In the genomic region with DNA sequence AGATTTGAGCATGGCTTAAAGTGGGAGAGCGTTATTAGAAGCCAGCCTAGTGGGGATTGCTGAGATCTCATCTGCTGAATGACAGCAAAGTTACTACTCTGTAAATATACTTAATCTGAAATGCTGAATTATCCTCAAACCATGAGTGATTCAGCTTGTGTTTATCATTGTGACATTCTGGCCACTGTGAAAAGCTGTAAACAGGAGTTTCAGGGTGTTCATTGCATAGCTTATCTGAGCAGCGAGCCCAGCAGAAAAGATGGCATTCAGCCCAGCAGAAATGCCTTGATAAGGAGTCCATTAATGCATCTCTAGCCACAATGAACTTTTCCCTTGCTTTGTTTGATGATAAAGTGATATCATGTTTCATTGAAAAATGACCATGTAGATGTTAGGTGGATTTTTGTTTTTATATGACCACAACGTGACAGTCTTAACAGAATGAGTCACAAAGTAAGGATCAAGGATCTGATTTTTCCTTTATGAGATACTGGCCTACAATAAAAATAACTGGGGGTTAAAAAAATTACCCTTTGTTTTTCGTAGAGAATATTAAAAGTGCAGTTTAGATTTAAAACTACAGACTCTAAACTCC, we compare ENCODE assay signal across 8 cellular contexts. TPM values are rescaled to one million over a fixed set of nuclear protein-coding genes. Genes with fewer than 3 reads are reported as not detected.
A peak's percentile ranks its signal among the peaks of the same experiment; 100 is the strongest.
DNase-seq lines count a peak whose midpoint lies in the region; ATAC-seq, FAIRE-seq and TF ChIP-seq lines count a peak whose summit lies in the region.

No MANE protein-coding gene starts in this region.

- no peaks in the 10 kb centered on the region for H3K9me3 Mint-ChIP-seq in effector memory CD8-positive, alpha-beta T cell

- H3K27me3 ChIP-seq in pancreas = no peaks in the 10 kb centered on the region
- no peaks in the 10 kb centered on the region for H3K27me3 ChIP-seq in effector memory CD4-positive, alpha-beta T cell (replicated peaks; ENCODE audit: control insufficient read depth, insufficient read depth, low read length, poor library complexity, severe bottlenecking)

- H3K27me3 Mint-ChIP-seq in effector memory CD8-positive, alpha-beta T cell = no peaks in the 10 kb centered on the region

- DNase-seq in DMS153 treated with DMSO at 0.1 percent for 48 hours (lab: John Stamatoyannopoulos, UW; ENCODE audit: unreplicated experiment) (peak; percentile 71), pancreas (peak in 2 of 6 donors; percentile 15 to 30), COR-L47 (lab: John Stamatoyannopoulos, UW) (no peak), AG20443 (ENCODE audit: low spot score) (no peak), posterior vena cava (ENCODE audit: low spot score) (no peak)
- no peak for DNase-seq in effector memory CD8-positive, alpha-beta T cell
- DNase-seq in effector memory CD4-positive, alpha-beta T cell = no peak

- peaks cover 4% of the 10 kb centered on the region for H3K36me3 Mint-ChIP-seq in effector memory CD8-positive, alpha-beta T cell (ENCODE audit: insufficient read depth)

- TF ChIP-seq CTCF in pancreas (IDR thresholded peaks at IDR 0.05) = no peak

- H3K36me3 ChIP-seq in pancreas = no peaks in the 10 kb centered on the region
- H3K36me3 ChIP-seq in effector memory CD4-positive, alpha-beta T cell (ENCODE audit: control insufficient read depth, insufficient read depth, low read length) = no peaks in the 10 kb centered on the region

- H3K4me1 Mint-ChIP-seq in effector memory CD8-positive, alpha-beta T cell (ENCODE audit: low read depth in 2 of 2) = peaks cover 54 to 85% of the 10 kb centered on the region in 2 donors

- ATAC-seq in effector memory CD8-positive, alpha-beta T cell (replicated peaks) = no peak
- ATAC-seq in pancreas = peak; percentile 55 to 78 (median 76)

- H3K27ac ChIP-seq in pancreas = peak overlapping the region in 1 of 4 donors; percentile 20
- no peak overlapping the region for H3K27ac ChIP-seq in effector memory CD4-positive, alpha-beta T cell (ENCODE audit: insufficient read depth, low read length, poor library complexity, severe bottlenecking)

- no peaks in the 10 kb centered on the region for H3K9me3 ChIP-seq in pancreas
- H3K9me3 ChIP-seq in effector memory CD4-positive, alpha-beta T cell (ENCODE audit: control insufficient read depth, low read length) = no peaks in the 10 kb centered on the region

- peak overlapping the region; percentile 44 to 66 for H3K4me3 Mint-ChIP-seq in effector memory CD8-positive, alpha-beta T cell

- peak overlapping the region; percentile 89 to 93 for H3K27ac Mint-ChIP-seq in effector memory CD8-positive, alpha-beta T cell

- peaks cover 6 to 44% (median 28%) of the 10 kb centered on the region in 3 donors for H3K4me1 ChIP-seq in pancreas
- H3K4me1 ChIP-seq in effector memory CD4-positive, alpha-beta T cell (ENCODE audit: control insufficient read depth, insufficient read depth, low read length, poor library complexity, severe bottlenecking) = peaks cover 66% of the 10 kb centered on the region

- WGBS in pancreas, 2 donors = 24 to 26% methylated on average over 4 of the region's 4 CpGs

- no peak for FAIRE-seq in pancreas (lab: Jason Lieb, UNC)

- no peak overlapping the region for H3K4me3 ChIP-seq in pancreas
- H3K4me3 ChIP-seq in effector memory CD4-positive, alpha-beta T cell (ENCODE audit: insufficient read depth, low read depth, low read length, poor library complexity, severe bottlenecking) = no peak overlapping the region

- intact Hi-C loops in pancreas (cut with DNase I) (no loop called here), posterior vena cava (cut with DNase I) (no loop called here)

TF ChIP-seq in PFSK-1, 5 proteins besides CTCF, POLR2A, EP300 and RAD21:
- TF ChIP-seq, protein P1, sequence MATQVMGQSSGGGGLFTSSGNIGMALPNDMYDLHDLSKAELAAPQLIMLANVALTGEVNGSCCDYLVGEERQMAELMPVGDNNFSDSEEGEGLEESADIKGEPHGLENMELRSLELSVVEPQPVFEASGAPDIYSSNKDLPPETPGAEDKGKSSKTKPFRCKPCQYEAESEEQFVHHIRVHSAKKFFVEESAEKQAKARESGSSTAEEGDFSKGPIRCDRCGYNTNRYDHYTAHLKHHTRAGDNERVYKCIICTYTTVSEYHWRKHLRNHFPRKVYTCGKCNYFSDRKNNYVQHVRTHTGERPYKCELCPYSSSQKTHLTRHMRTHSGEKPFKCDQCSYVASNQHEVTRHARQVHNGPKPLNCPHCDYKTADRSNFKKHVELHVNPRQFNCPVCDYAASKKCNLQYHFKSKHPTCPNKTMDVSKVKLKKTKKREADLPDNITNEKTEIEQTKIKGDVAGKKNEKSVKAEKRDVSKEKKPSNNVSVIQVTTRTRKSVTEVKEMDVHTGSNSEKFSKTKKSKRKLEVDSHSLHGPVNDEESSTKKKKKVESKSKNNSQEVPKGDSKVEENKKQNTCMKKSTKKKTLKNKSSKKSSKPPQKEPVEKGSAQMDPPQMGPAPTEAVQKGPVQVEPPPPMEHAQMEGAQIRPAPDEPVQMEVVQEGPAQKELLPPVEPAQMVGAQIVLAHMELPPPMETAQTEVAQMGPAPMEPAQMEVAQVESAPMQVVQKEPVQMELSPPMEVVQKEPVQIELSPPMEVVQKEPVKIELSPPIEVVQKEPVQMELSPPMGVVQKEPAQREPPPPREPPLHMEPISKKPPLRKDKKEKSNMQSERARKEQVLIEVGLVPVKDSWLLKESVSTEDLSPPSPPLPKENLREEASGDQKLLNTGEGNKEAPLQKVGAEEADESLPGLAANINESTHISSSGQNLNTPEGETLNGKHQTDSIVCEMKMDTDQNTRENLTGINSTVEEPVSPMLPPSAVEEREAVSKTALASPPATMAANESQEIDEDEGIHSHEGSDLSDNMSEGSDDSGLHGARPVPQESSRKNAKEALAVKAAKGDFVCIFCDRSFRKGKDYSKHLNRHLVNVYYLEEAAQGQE (IDR thresholded peaks at IDR 0.05; ENCODE audit: insufficient read depth in 1 of 2, low read depth in 2 of 2, low read length in 2 of 2) = peak in 1 of 2 experiments; percentile 68; a peak in 1 of 4 replicates
- TF ChIP-seq TAF1 (IDR thresholded peaks at IDR 0.05; ENCODE audit: borderline replicate concordance, insufficient read depth, low read length) (no peak), FOXP2 (optimal IDR thresholded peaks at IDR 0.05; ENCODE audit: borderline replicate concordance, extremely low read depth, extremely low read length, insufficient read depth) (peak; percentile 92), SIN3A (IDR thresholded peaks at IDR 0.05; ENCODE audit: borderline replicate concordance, insufficient read depth, low read length) (peak; percentile 82)

RNA-seq across cellular contexts. Expression of a gene that starts 7.8 kb away (rescaled TPM):
- polyA plus RNA-seq in PFSK-1 (2012; ENCODE audit: insufficient read length, low read depth) = 169 TPM
- total RNA-seq in pancreas (10 to 100 TPM; 17.3 to 37.0 (median 27.2) TPM), posterior vena cava (100 to 1,000 TPM; 292 to 317 TPM)
- polyA plus RNA-seq in pancreas = 10 to 100 TPM; 10.6 to 17.3 TPM

Comparison
In these comparisons a context has a peak if more than half of its experiments do, and no peak if none do; other contexts are left out.
1. RNA of a gene that starts 7.8 kb away (total RNA-seq): 292 to 317 TPM in posterior vena cava; 17.3 to 37.0 TPM in pancreas; every median in the first group is over 4 times any median in the second.